Comparison of ENCODE assay signal across 17 cellular contexts in the genomic region with DNA sequence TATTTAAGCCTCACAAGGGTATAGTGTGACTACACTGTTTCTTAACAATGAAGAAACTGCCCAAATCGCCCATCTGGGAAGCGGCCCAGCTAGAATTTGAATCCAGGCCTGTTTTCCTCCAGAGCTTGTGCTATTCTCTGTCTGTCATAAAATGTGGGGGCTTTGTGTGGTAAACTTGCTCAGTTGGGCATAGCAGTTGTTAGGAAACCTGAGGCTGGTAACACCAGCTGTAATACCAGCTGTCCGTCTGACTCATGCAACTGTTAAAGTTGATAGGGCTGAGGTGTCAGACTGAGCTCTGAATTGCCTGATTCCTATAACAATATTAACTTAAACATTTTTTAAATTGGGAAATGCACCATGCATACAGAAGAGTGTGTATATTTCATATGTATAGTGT. TPM values are rescaled to one million over a fixed set of nuclear protein-coding genes. Genes with fewer than 3 reads are reported as not detected.
DNase-seq lines count a peak whose midpoint lies in the region; ATAC-seq, FAIRE-seq and TF ChIP-seq lines count a peak whose summit lies in the region.
"Had no signal": no experiment of that assay in that cellular context is flagged by ENCODE, and none has a peak within 500 bp of the region (broad histone marks: within the 10 kb centered on the region; RNA-seq: fewer than 3 reads in every experiment).

No MANE protein-coding gene starts in this region.

- peaks cover 3 to 9% of the 10 kb centered on the region in 2 donors for H3K9me3 Mint-ChIP-seq in natural killer cell

- FAIRE-seq in GM12878 (lab: Jason Lieb, UNC) (no peak), D721Med (lab: Jason Lieb, UNC) (no peak)
- FAIRE-seq: HepG2 had no signal

- BruUV-seq in GM12878 (replicated peaks; lab: Mats Ljungman, UMichigan), result TSS peak; percentile 33

- WGBS in GM12878 (ENCODE audit: insufficient coverage, insufficient replicate concordance, low lambda C conversion rate, missing lambda C conversion rate), result 100% methylated on average over 3 of the region's 3 CpGs

- peaks cover 17 to 20% of the 10 kb centered on the region in 2 donors for H3K4me1 Mint-ChIP-seq in natural killer cell

- ATAC-seq in GM12878 (no peak), natural killer cell (peak; percentile 74 to 80 (median 79)), GM21423 (IDR thresholded peaks at IDR 0.05; ENCODE audit: unreplicated experiment) (no peak), HG03432 (IDR thresholded peaks at IDR 0.05; ENCODE audit: unreplicated experiment) (no peak)
- ATAC-seq: HepG2 had no signal

- H3K27me3 ChIP-seq in GM12878 (replicated peaks in 1 of 2; ENCODE audit: control insufficient read depth in 2 of 2, insufficient read depth in 2 of 2, low read length in 1 of 2), result no peaks in the 10 kb centered on the region
- H3K27me3 ChIP-seq: BE2C, uterus had no signal

- peaks cover 24% of the 10 kb centered on the region for H3K79me2 ChIP-seq in GM12878 (ENCODE audit: control insufficient read depth, insufficient read depth, low read length)

- H3K27ac Mint-ChIP-seq in natural killer cell, result peak overlapping the region; percentile 59 to 68

- H3K27ac ChIP-seq in GM12878 (ENCODE audit: control insufficient read depth, insufficient read depth), result no peak overlapping the region
- H3K27ac ChIP-seq: uterus had no signal

- no peak overlapping the region for H3K4me3 Mint-ChIP-seq in natural killer cell
- H3K4me3 Mint-ChIP-seq: brain had no signal

- POLR2A ChIA-PET in GM12878 (lab: Charles Lee), result interaction anchor here (0.9 to 2.0 kb wide), 4 partner anchors 14 to 39 kb away, joined by 3 to 4 read pairs (median 3); a partner anchor contains a TSS

- no peak overlapping the region for H2AFZ ChIP-seq in GM12878 (ENCODE audit: control insufficient read depth, low read depth, low read length)

- no peak overlapping the region for H3K4me3 ChIP-seq in GM12878
- H3K4me3 ChIP-seq: uterus had no signal

- H3K4me2 ChIP-seq in GM12878 (ENCODE audit: control insufficient read depth, insufficient read depth), result no peak overlapping the region

- H4K20me1 ChIP-seq in GM12878 (ENCODE audit: control insufficient read depth, insufficient read depth), result no peaks in the 10 kb centered on the region

- in situ Hi-C loops in GM12878 (cut with MboI), result no loop called here

- H3K27me3 Mint-ChIP-seq in natural killer cell (ENCODE audit: low read depth in 2 of 2), result peaks cover 0 to 5% of the 10 kb centered on the region in 2 donors

- DNase-seq in Daoy (ENCODE audit: low read depth) (peak; percentile 33), NCI-H2171 (lab: John Stamatoyannopoulos, UW) (peak; percentile 82), GM12878 (ENCODE audit: low read depth, low spot score) (no peak), natural killer cell (no peak), D721Med (ENCODE audit: insufficient read length, low spot score) (no peak)
- DNase-seq in stimulated activated CD4-positive, alpha-beta T cell treated with anti-CD3 and anti-CD28 coated beads, Interleukin-2, amount 100 ng/mL, for 24 hours, result no peak
- DNase-seq: activated CD4-positive, alpha-beta T cell treated with anti-CD3 and anti-CD28 coated beads, Interleukin-2, amount 50 U/mL, for 1 hour; activated gamma-delta T cell treated with Interleukin-2 at 50 U/mL for 16 hours; BE2C; islet precursor cell; NCI-H1417; stimulated activated CD4-positive, alpha-beta T cell treated with anti-CD3 and anti-CD28 coated beads, Interleukin-4, amount 100 ng/mL, for 1 hour; uterus had no signal

- peaks cover 11% of the 10 kb centered on the region for H3K9me3 ChIP-seq in GM12878 (replicated peaks; ENCODE audit: control insufficient read depth, insufficient read depth, low read length)
- H3K9me3 ChIP-seq: BE2C, uterus had no signal

- no peak for TF ChIP-seq RAD21 in GM12878 (IDR thresholded peaks at IDR 0.05; ENCODE audit: insufficient read depth, low read depth, low read length)

- peaks cover 25% of the 10 kb centered on the region for H3K4me1 ChIP-seq in GM12878 (ENCODE audit: control insufficient read depth, insufficient read depth, low read length)
- H3K4me1 ChIP-seq: BE2C, uterus had no signal

- peaks cover 17% of the 10 kb centered on the region for H3K36me3 Mint-ChIP-seq in natural killer cell

- no peak for TF ChIP-seq EP300 in GM12878 (IDR thresholded peaks at IDR 0.05; ENCODE audit: borderline replicate concordance in 1 of 2, control insufficient read depth in 1 of 2, low read depth in 2 of 2, low read length in 2 of 2)

- H3K9ac ChIP-seq in GM12878 (ENCODE audit: control insufficient read depth, insufficient read depth, low read length), result no peak overlapping the region

- TF ChIP-seq POLR2A in GM12878 (IDR thresholded peaks at IDR 0.05; ENCODE audit: low read depth, low read length), result no peak

- RAD21 ChIA-PET in GM12878 (lab: Charles Lee; ENCODE audit: unreplicated experiment), result interaction anchor here (0.9 to 9.9 kb wide), 2 partner anchors 18 to 33 kb away, joined by 3 to 121 read pairs; a partner anchor contains a TSS

- H3K36me3 ChIP-seq in GM12878 (ENCODE audit: control insufficient read depth in 2 of 2, insufficient read depth in 2 of 2, low read length in 1 of 2), result peaks cover 0 to 3% of the 10 kb centered on the region in 2 experiments; a peak in 2 of 4 replicates
- H3K36me3 ChIP-seq: BE2C, uterus had no signal

- TF ChIP-seq CTCF in GM12878 (IDR thresholded peaks at IDR 0.05 in 2 of 3, conservative IDR thresholded peaks at IDR 0.05 in 1 of 3; ENCODE audit: control insufficient read depth in 2 of 3, extremely low read depth in 1 of 3, insufficient read depth in 1 of 3, low read depth in 3 of 3, low read length in 3 of 3) (no peak), natural killer cell (IDR thresholded peaks at IDR 0.05) (no peak), D721Med (IDR thresholded peaks at IDR 0.05; ENCODE audit: insufficient read depth, missing control alignments) (no peak)

- CTCF ChIA-PET in GM12878 (lab: Yijun Ruan, JAX), result interaction anchor here (1.4 to 9.4 kb wide), 3 partner anchors 22 to 44 kb away, joined by 6 to 86 read pairs (median 9); a partner anchor contains a TSS

- intact Hi-C loops in GM12878 (cut with micrococcal nuclease; ENCODE audit: unreplicated experiment), result no loop called here
- intact Hi-C loops in natural killer cell (cut with micrococcal nuclease), result loop anchor here (2.0 kb wide), 1 partner anchor 38 kb away; no protein-coding TSS in a partner anchor

- SMC1A ChIA-PET in GM12878 (lab: Charles Lee; ENCODE audit: uncharacterized antibody, unreplicated experiment), result interaction anchor here (0.6 to 6.5 kb wide), 8 partner anchors 13 to 43 kb away, joined by 3 to 54 read pairs (median 6); a partner anchor contains a TSS

RNA-seq across cellular contexts. Expression of a gene that starts 9.3 kb away (rescaled TPM):
- total RNA-seq in Daoy (2014; rRNA removed; shearing (Covaris generic)), result 0.06 and 0.30 TPM in 2 replicates
- 190 and 241 TPM in 2 replicates for total RNA-seq in GM12878 (2013; cell fraction: nucleolus; rRNA removed)
- total RNA-seq in GM12878 (2014; rRNA removed) (9.9 and 13.4 TPM in 2 replicates), GM12878 (2014; rRNA removed; fragmentation: Illumina TruSeq; extraction: Trizol) (5.8 and 6.9 TPM in 2 replicates), GM12878 (2021) (12.8 and 13.3 TPM in 2 replicates), natural killer cell (1 to 10 TPM; 2.8 to 8.6 (median 2.9) TPM)
- 4.5 TPM for polyA plus RNA-seq in GM12878 (2011; ENCODE audit: low read depth)
- polyA plus RNA-seq in GM12878 (2011; rRNA removed) (10.4 and 18.6 TPM in 2 replicates), GM12878 (2014; fragmentation: Illumina TruSeq; extraction: Trizol) (6.6 and 7.6 TPM in 2 replicates), GM12878 (2014; fragmentation: Nextera tagmentation; extraction: Ambion mirVana) (1 to 10 TPM; 1.0 to 1.6 TPM), GM12878 (2014; rRNA removed) (9.9 and 11.6 TPM in 2 replicates), GM12878 (2016; fragmentation: Nextera tagmentation; extraction: Ambion mirVana) (1 to 10 TPM; 4.3 to 4.5 TPM)
- 24.3 and 24.8 TPM in 2 replicates for polyA plus RNA-seq in GM12878 (2011; cell fraction: cytosol; rRNA removed)
- polyA plus RNA-seq in GM12878 (2011; cell fraction: nucleus; rRNA removed), result 58.1 and 59.5 TPM in 2 replicates
- polyA plus RNA-seq in GM12878 (2012), result 8.1 and 9.0 TPM in 2 replicates
- 39.9 and 63.9 TPM in 2 replicates for polyA minus RNA-seq in GM12878 (2011; rRNA and poly(A)+ RNA removed)
- 13.1 and 17.5 TPM in 2 replicates for polyA minus RNA-seq in GM12878 (2011; cell fraction: cytosol; rRNA and poly(A)+ RNA removed)
- polyA minus RNA-seq in GM12878 (2011; cell fraction: nucleus; rRNA and poly(A)+ RNA removed), result 39.9 and 55.8 TPM in 2 replicates

RNA-seq across cellular contexts. Expression of a gene that starts 21.6 kb away (rescaled TPM):
- not detected in 2 replicates for total RNA-seq in Daoy (2014; rRNA removed; shearing (Covaris generic))
- total RNA-seq in GM12878 (2013; cell fraction: nucleolus; rRNA removed), result 27.1 and 29.2 TPM in 2 replicates
- total RNA-seq in GM12878 (2014; rRNA removed) (21.9 and 22.3 TPM in 2 replicates), GM12878 (2014; rRNA removed; fragmentation: Illumina TruSeq; extraction: Trizol) (20.2 and 21.9 TPM in 2 replicates), GM12878 (2021) (21.4 and 24.1 TPM in 2 replicates), natural killer cell (10 to 100 TPM; 33.0 to 53.9 (median 51.7) TPM)
- 8.8 TPM for polyA plus RNA-seq in GM12878 (2011; ENCODE audit: low read depth)
- polyA plus RNA-seq in GM12878 (2011; rRNA removed) (24.3 and 30.8 TPM in 2 replicates), GM12878 (2014; fragmentation: Illumina TruSeq; extraction: Trizol) (21.4 and 25.0 TPM in 2 replicates), GM12878 (2014; fragmentation: Nextera tagmentation; extraction: Ambion mirVana) (1 to 10 TPM; 4.6 to 6.9 TPM), GM12878 (2014; rRNA removed) (23.6 and 26.3 TPM in 2 replicates), GM12878 (2016; fragmentation: Nextera tagmentation; extraction: Ambion mirVana) (10 to 100 TPM; 18.1 to 22.2 TPM)
- polyA plus RNA-seq in GM12878 (2011; cell fraction: cytosol; rRNA removed), result 28.4 and 32.0 TPM in 2 replicates
- 25.9 and 28.6 TPM in 2 replicates for polyA plus RNA-seq in GM12878 (2011; cell fraction: nucleus; rRNA removed)
- polyA plus RNA-seq in GM12878 (2012), result 12.8 and 16.6 TPM in 2 replicates
- 17.4 and 23.7 TPM in 2 replicates for polyA minus RNA-seq in GM12878 (2011; rRNA and poly(A)+ RNA removed)
- polyA minus RNA-seq in GM12878 (2011; cell fraction: cytosol; rRNA and poly(A)+ RNA removed), result 11.6 and 14.7 TPM in 2 replicates
- polyA minus RNA-seq in GM12878 (2011; cell fraction: nucleus; rRNA and poly(A)+ RNA removed), result 9.4 and 13.3 TPM in 2 replicates
- total RNA-seq: HepG2 had no signal
- polyA plus RNA-seq: HepG2 had no signal

RNA-seq across cellular contexts. Expression of a gene that starts 39.2 kb away (rescaled TPM):
- 21.1 and 29.3 TPM in 2 replicates for total RNA-seq in Daoy (2014; rRNA removed; shearing (Covaris generic))
- 411 and 416 TPM in 2 replicates for total RNA-seq in GM12878 (2013; cell fraction: nucleolus; rRNA removed)
- total RNA-seq in GM12878 (2014; rRNA removed) (46.6 and 63.5 TPM in 2 replicates), GM12878 (2014; rRNA removed; fragmentation: Illumina TruSeq; extraction: Trizol) (58.5 and 58.7 TPM in 2 replicates), GM12878 (2021) (58.8 and 63.2 TPM in 2 replicates), natural killer cell (100 to 1,000 TPM; 227 to 246 (median 236) TPM)
- polyA plus RNA-seq in GM12878 (2011; ENCODE audit: low read depth), result 31.6 TPM
- polyA plus RNA-seq in GM12878 (2011; rRNA removed) (106 and 150 TPM in 2 replicates), GM12878 (2014; fragmentation: Illumina TruSeq; extraction: Trizol) (51.6 and 60.5 TPM in 2 replicates), GM12878 (2014; fragmentation: Nextera tagmentation; extraction: Ambion mirVana) (10 to 100 TPM; 19.2 to 27.0 TPM), GM12878 (2014; rRNA removed) (26.5 and 31.5 TPM in 2 replicates), GM12878 (2016; fragmentation: Nextera tagmentation; extraction: Ambion mirVana) (10 to 100 TPM; 44.6 to 45.6 TPM)
- 44.6 and 53.8 TPM in 2 replicates for polyA plus RNA-seq in GM12878 (2011; cell fraction: cytosol; rRNA removed)
- 92.8 and 95.4 TPM in 2 replicates for polyA plus RNA-seq in GM12878 (2011; cell fraction: nucleus; rRNA removed)
- polyA plus RNA-seq in GM12878 (2012), result 41.1 and 47.6 TPM in 2 replicates
- polyA minus RNA-seq in GM12878 (2011; rRNA and poly(A)+ RNA removed), result 108 and 113 TPM in 2 replicates
- 38.9 and 51.6 TPM in 2 replicates for polyA minus RNA-seq in GM12878 (2011; cell fraction: cytosol; rRNA and poly(A)+ RNA removed)
- 121 and 158 TPM in 2 replicates for polyA minus RNA-seq in GM12878 (2011; cell fraction: nucleus; rRNA and poly(A)+ RNA removed)

Comparison
In these comparisons a context has a peak if more than half of its experiments do, and no peak if none do; other contexts are left out.
1. DNase-seq: peak in Daoy (single experiment) and NCI-H2171 (single experiment); none in GM12878 (single experiment), natural killer cell (single experiment), stimulated activated CD4-positive, alpha-beta T cell treated with anti-CD3 and anti-CD28 coated beads, Interleukin-2, amount 100 ng/mL, for 24 hours (0 of 2) and D721Med (single experiment).
2. ATAC-seq: peak in natural killer cell (3 of 3); none in GM12878 (single experiment), GM21423 (single experiment) and HG03432 (single experiment).
3. RNA of a gene that starts 21.6 kb away (total RNA-seq): 33.0 to 53.9 TPM in natural killer cell and 20.2 to 29.2 TPM in GM12878; not detected in Daoy; every median in the first group is over 10 times any median in the second.